Comparison of ENCODE assay signal across 25 cellular contexts in the genomic region with DNA sequence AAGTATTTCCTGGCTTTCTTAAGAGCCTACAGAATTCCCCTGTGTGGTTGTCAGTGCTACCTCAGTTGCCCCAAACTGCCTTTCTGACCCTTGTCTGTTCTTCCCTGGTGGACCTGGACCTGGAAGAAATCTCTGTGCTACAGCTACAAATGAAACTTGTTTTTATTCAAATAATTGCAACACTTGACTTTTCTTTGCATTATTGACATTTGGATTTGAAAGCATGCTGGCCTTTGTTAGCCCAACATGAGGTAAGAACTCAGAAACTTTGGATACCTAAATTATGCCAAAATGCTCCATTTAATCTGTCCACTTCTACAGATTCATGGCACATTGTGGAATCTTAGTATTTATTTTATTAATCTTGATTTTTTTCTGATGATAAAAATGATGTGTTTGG.
"Had no signal": no experiment of that assay in that cellular context is flagged by ENCODE, and none has a peak within 500 bp of the region (broad histone marks: within the 10 kb centered on the region; RNA-seq: fewer than 3 reads in every experiment).

No MANE protein-coding gene starts in this region.

- H3K27me3 ChIP-seq: sigmoid colon, vagina had no signal

- H3K4me3 Mint-ChIP-seq: activated CD4-positive, alpha-beta memory T cell treated with anti-CD3 and anti-CD28 coated beads, Interleukin-2, amount 10 ng/mL, durations not matched to agents 7 days and 5 days; activated CD8-positive, alpha-beta memory T cell treated with anti-CD3 and anti-CD28 coated beads, Interleukin-2, amount 10 ng/mL, durations not matched to agents 7 days and 5 days; activated naive CD4-positive, alpha-beta T cell treated with anti-CD3 and anti-CD28 coated beads, Interleukin-2, amount 10 ng/mL, durations not matched to agents 7 days and 5 days; brain; dendritic cell treated with granulocyte-macrophage colony-stimulating factor and Interleukin-4, amounts not matched to agents 40 ng/mL and 50 ng/mL, for 4 days; naive thymus-derived CD4-positive, alpha-beta T cell; neural crest cell; type B pancreatic cell had no signal

- DNase-seq: activated CD4-positive, alpha-beta memory T cell treated with anti-CD3 and anti-CD28 coated beads, Interleukin-2, amount 10 ng/mL, durations not matched to agents 7 days and 5 days; activated CD4-positive, alpha-beta T cell treated with anti-CD3 and anti-CD28 coated beads for 48 hours; activated CD8-positive, alpha-beta memory T cell treated with anti-CD3 and anti-CD28 coated beads, Interleukin-2, amount 10 ng/mL, durations not matched to agents 7 days and 5 days; activated effector memory CD4-positive, alpha-beta T cell treated with anti-CD3 and anti-CD28 coated beads, Interleukin-2, amount 50 U/mL, for 16 hours; activated naive CD4-positive, alpha-beta T cell treated with anti-CD3 and anti-CD28 coated beads, Interleukin-2, amount 10 ng/mL, durations not matched to agents 7 days and 5 days; activated T-cell treated with anti-CD3 and anti-CD28 coated beads for 4 hours; anterior cingulate cortex; caudate nucleus; effector CD4-positive, alpha-beta T cell; hippocampal formation; kidney glomerular epithelial cell; left ventricle myocardium superior; mesendoderm; naive thymus-derived CD4-positive, alpha-beta T cell; occipital lobe; sigmoid colon; stimulated activated CD4-positive, alpha-beta T cell treated with anti-CD3 and anti-CD28 coated beads, Interleukin-2, amount 100 ng/mL, for 48 hours; stimulated activated CD8-positive, alpha-beta memory T cell treated with anti-CD3 and anti-CD28 coated beads, Interleukin-4, amount 100 ng/mL, for 48 hours had no signal

- H3K4me1 Mint-ChIP-seq: neural crest cell had no signal

- H3K27ac Mint-ChIP-seq: activated CD4-positive, alpha-beta memory T cell treated with anti-CD3 and anti-CD28 coated beads, Interleukin-2, amount 10 ng/mL, durations not matched to agents 7 days and 5 days; activated CD8-positive, alpha-beta memory T cell treated with anti-CD3 and anti-CD28 coated beads, Interleukin-2, amount 10 ng/mL, durations not matched to agents 7 days and 5 days; activated naive CD4-positive, alpha-beta T cell treated with anti-CD3 and anti-CD28 coated beads, Interleukin-2, amount 10 ng/mL, durations not matched to agents 7 days and 5 days; brain; dendritic cell treated with granulocyte-macrophage colony-stimulating factor and Interleukin-4, amounts not matched to agents 40 ng/mL and 50 ng/mL, for 4 days; naive thymus-derived CD4-positive, alpha-beta T cell; stimulated activated naive B cell treated with anti-CD40 and anti-IgM and Interleukin-4, amounts not matched to agents 10 μg/mL and 1 μg/mL and 100 μg/mL, for 72 hours; type B pancreatic cell had no signal

- FAIRE-seq: endometrium had no signal

- H3K9me3 Mint-ChIP-seq: activated CD4-positive, alpha-beta memory T cell treated with anti-CD3 and anti-CD28 coated beads, Interleukin-2, amount 10 ng/mL, durations not matched to agents 7 days and 5 days; activated naive CD4-positive, alpha-beta T cell treated with anti-CD3 and anti-CD28 coated beads, Interleukin-2, amount 10 ng/mL, durations not matched to agents 7 days and 5 days; brain; dendritic cell treated with granulocyte-macrophage colony-stimulating factor and Interleukin-4, amounts not matched to agents 40 ng/mL and 50 ng/mL, for 4 days had no signal

- H3K9me3 ChIP-seq: sigmoid colon, vagina had no signal

- H3K27ac ChIP-seq: vagina had no signal

- H3K36me3 ChIP-seq: sigmoid colon, vagina had no signal

- H3K4me3 ChIP-seq: sigmoid colon, vagina had no signal

- H3K27me3 Mint-ChIP-seq: brain; dendritic cell treated with granulocyte-macrophage colony-stimulating factor and Interleukin-4, amounts not matched to agents 40 ng/mL and 50 ng/mL, for 4 days; stimulated activated naive B cell treated with anti-CD40 and anti-IgM and Interleukin-4, amounts not matched to agents 10 μg/mL and 1 μg/mL and 100 μg/mL, for 72 hours; type B pancreatic cell had no signal

- H3K36me3 Mint-ChIP-seq: type B pancreatic cell had no signal

- ATAC-seq: left ventricle myocardium superior; naive thymus-derived CD4-positive, alpha-beta T cell had no signal
